1 cellular context compared by ENCODE assay signal in genomic region chr10:66833861-66834260, GRCh38.
A peak's percentile ranks its signal among the peaks of the same experiment; 100 is the strongest.
TF ChIP-seq lines count a peak whose summit lies in the region.

No MANE protein-coding gene starts in this region.

TF ChIP-seq in HCT116, 20 proteins besides CTCF, POLR2A, EP300 and RAD21 (continued from another document):
- peak; percentile 14; the same call in 1 of the 2 replicates for TF ChIP-seq JUND (IDR thresholded peaks at IDR 0.05)
